Comparison of ENCODE assay signal across 8 cellular contexts in genomic region chr1:246565751-246566127, GRCh38. TPM values are rescaled to one million over a fixed set of nuclear protein-coding genes. Genes with fewer than 3 reads are reported as not detected.
A peak's percentile ranks its signal among the peaks of the same experiment; 100 is the strongest.
DNase-seq lines count a peak whose midpoint lies in the region; ATAC-seq and TF ChIP-seq lines count a peak whose summit lies in the region.

No MANE protein-coding gene starts in this region.

- peak overlapping the region; percentile 92 for H3K4me3 ChIP-seq in AG04449 (ENCODE audit: low read depth, low read length)
- H3K4me3 ChIP-seq in Panc1 (ENCODE audit: low read depth in 2 of 2, low read length in 2 of 2): peak overlapping the region; percentile 69 to 100
- peak overlapping the region; percentile 96 for H3K4me3 ChIP-seq in osteoblast (ENCODE audit: insufficient read depth, low read length)

- H2AFZ ChIP-seq in osteoblast (ENCODE audit: low read length): peak overlapping the region; percentile 92

- H3K9me3 ChIP-seq in Panc1 (ENCODE audit: control insufficient read depth, insufficient read depth, low read depth, low read length) (no peaks in the 10 kb centered on the region), osteoblast (ENCODE audit: low read depth, low read length) (no peaks in the 10 kb centered on the region)

- H3K27me3 ChIP-seq in Panc1 (ENCODE audit: control insufficient read depth, insufficient read depth, low read length) (no peaks in the 10 kb centered on the region), osteoblast (ENCODE audit: insufficient read depth, low read length) (no peaks in the 10 kb centered on the region)

- DNase-seq in AG04449 (ENCODE audit: low read depth, low spot score): no peak
- DNase-seq in Panc1 (ENCODE audit: low read depth, low spot score): no peak
- peak; percentile 63 for DNase-seq in osteoblast (ENCODE audit: insufficient read length, low spot score, missing footprints)
- no peak for DNase-seq in germinal center (ENCODE audit: low spot score)
- no peak for DNase-seq in medulla oblongata (ENCODE audit: extremely low spot score)

- CTCF ChIA-PET in AG04449 (lab: Yijun Ruan, JAX): interaction anchor here (1.3 to 2.6 kb wide), 4 partner anchors 60 to 158 kb away, joined by 3 to 8 read pairs (median 5); no protein-coding TSS in a partner anchor
- CTCF ChIA-PET in Panc1 (lab: Charles Lee): interaction anchor here (0.5 to 0.6 kb wide), 2 partner anchors 20 to 122 kb away, joined by 3 read pairs; no protein-coding TSS in a partner anchor

- BruUV-seq in Panc1 (replicated peaks; lab: Mats Ljungman, UMichigan): no TSS peak

- H4K20me1 ChIP-seq in osteoblast (ENCODE audit: insufficient read depth, low read length): no peaks in the 10 kb centered on the region

- in situ Hi-C loops in Panc1 (cut with HindIII; ENCODE audit: low pct_unique_long_range_greater_than_20kb, low sequenced_read_pairs): no loop called here

- H3K27ac ChIP-seq in Panc1 (ENCODE audit: low read length) (peak overlapping the region; percentile 94), osteoblast (ENCODE audit: low read depth, low read length) (peak overlapping the region; percentile 95)

- H3K4me2 ChIP-seq in osteoblast (ENCODE audit: insufficient read depth, low read length): peak overlapping the region; percentile 89

- ATAC-seq in GM21390 (IDR thresholded peaks at IDR 0.05; ENCODE audit: unreplicated experiment) (peak; percentile 1), Panc1 (peak; percentile 30), esophagus mucosa (peak; percentile 3), GM21526 (IDR thresholded peaks at IDR 0.05; ENCODE audit: low FRiP score, unreplicated experiment) (no peak)

- intact Hi-C loops in Panc1 (cut with micrococcal nuclease; ENCODE audit: unreplicated experiment): loop anchor here (5.0 kb wide), 1 partner anchor 1733 kb away; no protein-coding TSS in a partner anchor

- POLR2A ChIA-PET in AG04449 (lab: Yijun Ruan, JAX) (interaction anchor here (1.0 to 2.7 kb wide), 5 partner anchors 8 to 79 kb away, joined by 3 to 9 read pairs (median 3); no protein-coding TSS in a partner anchor), Panc1 (lab: Charles Lee) (no interaction called here)

- peaks cover 74% of the 10 kb centered on the region for H3K79me2 ChIP-seq in osteoblast (ENCODE audit: insufficient read depth, low read length)

- TF ChIP-seq CTCF in AG04449 (IDR thresholded peaks at IDR 0.05; ENCODE audit: insufficient read depth, low read length, missing control alignments) (no peak), Panc1 (IDR thresholded peaks at IDR 0.05) (no peak), osteoblast (IDR thresholded peaks at IDR 0.05; ENCODE audit: extremely low read depth, low read depth, low read length) (no peak)

- H3K4me1 ChIP-seq in Panc1 (ENCODE audit: control insufficient read depth, insufficient read depth, low read length) (peaks cover 24% of the 10 kb centered on the region), osteoblast (ENCODE audit: insufficient read depth, low read length) (peaks cover 32% of the 10 kb centered on the region)

- H3K36me3 ChIP-seq in Panc1 (ENCODE audit: control insufficient read depth, insufficient read depth, low read length) (no peaks in the 10 kb centered on the region; the same call in none of the 2 replicates), osteoblast (ENCODE audit: insufficient read depth, low read length) (peaks cover 3% of the 10 kb centered on the region)

RNA-seq across cellular contexts. Expression of gene TFB2M, which starts 0.3 kb away (rescaled TPM):
- total RNA-seq in Panc1 (2021; ENCODE audit: unreplicated experiment): 21.0 TPM
- 13.8 TPM for polyA plus RNA-seq in Panc1 (2012; ENCODE audit: insufficient read length)
- total RNA-seq in esophagus mucosa: 8.2 TPM
- 18.3 and 19.5 TPM in 2 replicates for total RNA-seq in osteoblast

RNA-seq across cellular contexts. Expression of gene CNST, which starts 0.5 kb away (rescaled TPM):
- total RNA-seq in Panc1 (2021; ENCODE audit: unreplicated experiment) (18.5 TPM), esophagus mucosa (13.5 TPM), osteoblast (21.2 and 25.7 TPM in 2 replicates)
- 10.6 TPM for polyA plus RNA-seq in Panc1 (2012; ENCODE audit: insufficient read length)

RNA-seq across cellular contexts. Expression of gene SMYD3, which starts 58.7 kb away (rescaled TPM):
- total RNA-seq in Panc1 (2021; ENCODE audit: unreplicated experiment) (17.4 TPM), esophagus mucosa (6.9 TPM), osteoblast (162 and 171 TPM in 2 replicates)
- polyA plus RNA-seq in Panc1 (2012; ENCODE audit: insufficient read length): 16.6 TPM
